ENCODE assay signal across 7 cellular contexts in genomic region chr16:29809031-29809747, GRCh38. TPM values are rescaled to one million over a fixed set of nuclear protein-coding genes. Genes with fewer than 3 reads are reported as not detected.
DNase-seq lines count a peak whose midpoint lies in the region; ATAC-seq and TF ChIP-seq lines count a peak whose summit lies in the region.

No MANE protein-coding gene starts in this region.

- H3K27ac Mint-ChIP-seq in HFFc6 (peak overlapping the region; percentile 90), activated B cell treated with CpG ODN at 0.5 μM for 24 hours (peak overlapping the region; percentile 2)
- H3K27ac Mint-ChIP-seq in stimulated activated memory B cell treated with anti-CD40 and anti-IgM and Interleukin-4, amounts not matched to agents 10 μg/mL and 1 μg/mL and 100 μg/mL, for 72 hours = no peak overlapping the region

- peak overlapping the region; percentile 94 for H3K4me3 Mint-ChIP-seq in HFFc6
- H3K4me3 Mint-ChIP-seq in activated B cell treated with CpG ODN at 0.5 μM for 24 hours = no peak overlapping the region
- peak overlapping the region; percentile 79 for H3K4me3 Mint-ChIP-seq in stimulated activated memory B cell treated with anti-CD40 and anti-IgM and Interleukin-4, amounts not matched to agents 10 μg/mL and 1 μg/mL and 100 μg/mL, for 72 hours

- H3K36me3 Mint-ChIP-seq in HFFc6 (ENCODE audit: low read depth) (peaks cover 12% of the 10 kb centered on the region), activated B cell treated with CpG ODN at 0.5 μM for 24 hours (ENCODE audit: low read depth) (peaks cover 26% of the 10 kb centered on the region)
- H3K36me3 Mint-ChIP-seq in stimulated activated memory B cell treated with anti-CD40 and anti-IgM and Interleukin-4, amounts not matched to agents 10 μg/mL and 1 μg/mL and 100 μg/mL, for 72 hours = peaks cover 38% of the 10 kb centered on the region

- H3K4me1 Mint-ChIP-seq in HFFc6 (ENCODE audit: low read depth) (peaks cover 67% of the 10 kb centered on the region), activated B cell treated with CpG ODN at 0.5 μM for 24 hours (peaks cover 54% of the 10 kb centered on the region)
- H3K4me1 Mint-ChIP-seq in stimulated activated memory B cell treated with anti-CD40 and anti-IgM and Interleukin-4, amounts not matched to agents 10 μg/mL and 1 μg/mL and 100 μg/mL, for 72 hours = peaks cover 64% of the 10 kb centered on the region

- TF ChIP-seq CTCF in HFFc6 (IDR thresholded peaks at IDR 0.05) (no peak), activated B cell treated with CpG ODN at 0.5 μM for 24 hours (IDR thresholded peaks at IDR 0.05) (no peak)

- H3K27me3 Mint-ChIP-seq in HFFc6 (ENCODE audit: insufficient read depth) = peaks cover 6% of the 10 kb centered on the region
- no peaks in the 10 kb centered on the region for H3K27me3 Mint-ChIP-seq in activated B cell treated with CpG ODN at 0.5 μM for 24 hours
- no peaks in the 10 kb centered on the region for H3K27me3 Mint-ChIP-seq in stimulated activated memory B cell treated with anti-CD40 and anti-IgM and Interleukin-4, amounts not matched to agents 10 μg/mL and 1 μg/mL and 100 μg/mL, for 72 hours

- ATAC-seq in activated B cell treated with CpG ODN at 0.5 μM for 24 hours (ENCODE audit: low read depth) = no peak
- no peak for ATAC-seq in left ventricle myocardium superior
- ATAC-seq in stimulated activated memory B cell treated with anti-CD40 and anti-IgM and Interleukin-4, amounts not matched to agents 10 μg/mL and 1 μg/mL and 100 μg/mL, for 72 hours = no peak
- no peak for ATAC-seq in GM19324 (IDR thresholded peaks at IDR 0.05; ENCODE audit: low FRiP score, unreplicated experiment)

- POLR2A ChIA-PET in activated B cell treated with CpG ODN at 0.5 μM for 24 hours (lab: Charles Lee) = interaction anchor here (0.6 to 5.5 kb wide), 3 partner anchors 10 to 196 kb away, joined by 7 to 147 read pairs (median 8); partner anchors contain the start of genes MVP and PAGR1

- no peak for DNase-seq in HFFc6
- no peak for DNase-seq in activated B cell treated with CpG ODN at 0.5 μM for 24 hours
- DNase-seq in left ventricle myocardium superior = peak; percentile 38
- no peak for DNase-seq in activated gamma-delta T cell treated with Interleukin-2 at 50 U/mL for 16 hours
- DNase-seq in AG08396 (ENCODE audit: low spot score) = no peak

- intact Hi-C loops in activated B cell treated with CpG ODN at 0.5 μM for 24 hours (cut with micrococcal nuclease) = no loop called here
- intact Hi-C loops in left ventricle myocardium superior (cut with micrococcal nuclease) = no loop called here

- H3K9me3 Mint-ChIP-seq in HFFc6 = no peaks in the 10 kb centered on the region
- H3K9me3 Mint-ChIP-seq in activated B cell treated with CpG ODN at 0.5 μM for 24 hours = no peaks in the 10 kb centered on the region
- H3K9me3 Mint-ChIP-seq in stimulated activated memory B cell treated with anti-CD40 and anti-IgM and Interleukin-4, amounts not matched to agents 10 μg/mL and 1 μg/mL and 100 μg/mL, for 72 hours = no peaks in the 10 kb centered on the region

- CTCF ChIA-PET in activated B cell treated with CpG ODN at 0.5 μM for 24 hours (lab: Charles Lee) = interaction anchor here (1.1 to 2.8 kb wide), 6 partner anchors 7 to 164 kb away, joined by 3 to 43 read pairs (median 10); partner anchors contain the start of genes PAGR1 and TAOK2

RNA-seq across cellular contexts. Expression of gene PRRT2, which starts 2.8 kb away (rescaled TPM):
- 1 to 10 TPM; 2.9 to 4.3 (median 3.6) TPM for total RNA-seq in HFFc6 (2021; fragmentation: NEBNext Ultra II Directional; extraction: Animal tissue kit (Norgen Biotek cat#: 25700))
- total RNA-seq in activated B cell treated with CpG ODN at 0.5 μM for 24 hours (0.11 and 0.54 TPM in 2 replicates), left ventricle myocardium superior (3.1 TPM)

RNA-seq across cellular contexts. Expression of gene MAZ, which starts 2.9 kb away (rescaled TPM):
- 100 to 1,000 TPM; 148 to 178 (median 165) TPM for total RNA-seq in HFFc6 (2021; fragmentation: NEBNext Ultra II Directional; extraction: Animal tissue kit (Norgen Biotek cat#: 25700))
- total RNA-seq in activated B cell treated with CpG ODN at 0.5 μM for 24 hours (172 and 187 TPM in 2 replicates), left ventricle myocardium superior (101 TPM)

RNA-seq across cellular contexts. Expression of gene PAGR1, which starts 6.8 kb away (rescaled TPM):
- total RNA-seq in HFFc6 (2021; fragmentation: NEBNext Ultra II Directional; extraction: Animal tissue kit (Norgen Biotek cat#: 25700)) = 10 to 100 TPM; 12.9 to 19.2 (median 17.7) TPM
- total RNA-seq in activated B cell treated with CpG ODN at 0.5 μM for 24 hours (18.6 and 20.3 TPM in 2 replicates), left ventricle myocardium superior (16.2 TPM)

RNA-seq across cellular contexts. Expression of gene MVP, which starts 11.1 kb away (rescaled TPM):
- total RNA-seq in HFFc6 (2021; fragmentation: NEBNext Ultra II Directional; extraction: Animal tissue kit (Norgen Biotek cat#: 25700)) = 100 to 1,000 TPM; 234 to 296 (median 268) TPM
- total RNA-seq in activated B cell treated with CpG ODN at 0.5 μM for 24 hours = 177 and 179 TPM in 2 replicates
- 47.0 TPM for total RNA-seq in left ventricle myocardium superior

RNA-seq across cellular contexts. Expression of gene KIF22, which starts 18.6 kb away (rescaled TPM):
- 10 to 100 TPM; 26.4 to 50.3 (median 48.9) TPM for total RNA-seq in HFFc6 (2021; fragmentation: NEBNext Ultra II Directional; extraction: Animal tissue kit (Norgen Biotek cat#: 25700))
- 33.1 and 40.1 TPM in 2 replicates for total RNA-seq in activated B cell treated with CpG ODN at 0.5 μM for 24 hours
- total RNA-seq in left ventricle myocardium superior = 55.2 TPM
